Comparison of ENCODE assay signal across 1 cellular context in genomic region chr12:49331360-49332222, GRCh38.
TF ChIP-seq lines count a peak whose summit lies in the region.

No MANE protein-coding gene starts in this region.

TF ChIP-seq in GM12878, 131 proteins besides CTCF, POLR2A, EP300 and RAD21:
- peak; percentile 38; the same call in 1 of the 2 replicates for TF ChIP-seq PKNOX1 (IDR thresholded peaks at IDR 0.05)
- TF ChIP-seq MTA2 (IDR thresholded peaks at IDR 0.05; ENCODE audit: low read depth) = no peak
- TF ChIP-seq ZBTB40 (IDR thresholded peaks at IDR 0.05; ENCODE audit: borderline replicate concordance) = peak; percentile 31; the same call in 1 of the 2 replicates
- peak; percentile 31; the same call in 1 of the 2 replicates for TF ChIP-seq SMC3 (IDR thresholded peaks at IDR 0.05; ENCODE audit: borderline replicate concordance, low read length)
- TF ChIP-seq NKRF (conservative IDR thresholded peaks at IDR 0.05) = no peak
